2 cellular contexts compared by ENCODE assay signal in the genomic region with DNA sequence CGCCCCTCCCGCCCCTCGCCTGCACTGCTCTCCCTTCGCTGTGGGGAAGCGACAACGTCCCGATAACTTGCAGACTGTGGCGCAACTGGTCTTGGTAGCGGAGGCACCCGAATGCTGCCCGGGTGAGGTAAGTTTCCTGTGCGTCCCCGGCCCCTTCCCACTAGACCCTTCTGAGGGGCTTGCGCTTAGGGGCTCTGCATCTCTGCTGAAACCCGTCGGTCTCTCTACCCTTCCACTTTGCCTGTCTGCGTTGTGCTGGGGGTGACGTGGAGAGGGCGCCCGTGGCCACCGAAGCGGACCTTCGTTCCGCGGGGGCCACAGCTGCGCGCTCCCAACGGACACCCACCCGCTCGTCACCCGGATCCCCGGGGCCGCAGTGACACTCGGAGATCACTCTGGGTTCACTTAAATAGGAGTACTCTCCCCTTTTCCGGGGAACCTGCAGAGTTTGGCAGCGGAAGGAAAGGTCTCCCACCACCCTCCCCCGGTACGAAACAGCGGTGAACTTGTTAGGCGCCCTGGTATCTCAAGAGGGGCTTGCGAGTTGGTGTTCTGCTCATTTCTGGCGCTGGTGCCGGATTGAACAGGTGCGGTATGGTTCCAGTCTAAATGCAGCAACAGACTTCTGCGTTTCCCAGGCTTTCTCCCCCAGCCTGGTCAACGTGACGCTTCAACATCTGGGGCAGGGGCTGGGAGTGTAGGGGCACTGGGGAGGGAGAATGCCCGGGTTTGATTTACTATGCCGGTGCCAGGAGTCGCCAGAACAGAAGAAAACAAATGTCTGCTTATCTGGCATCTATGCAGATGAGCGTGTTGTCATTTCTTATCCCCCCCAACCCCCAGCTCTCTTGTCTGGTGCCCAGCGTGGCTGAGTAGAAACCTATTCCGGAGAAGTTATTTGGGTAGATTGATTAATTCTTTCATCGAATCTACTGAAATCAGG.
TF ChIP-seq lines count a peak whose summit lies in the region.

No MANE protein-coding gene starts in this region.

TF ChIP-seq in HEK293, 187 proteins besides CTCF, POLR2A, EP300 and RAD21 (continued from another document and continues in another):
- TF ChIP-seq, protein P1, sequence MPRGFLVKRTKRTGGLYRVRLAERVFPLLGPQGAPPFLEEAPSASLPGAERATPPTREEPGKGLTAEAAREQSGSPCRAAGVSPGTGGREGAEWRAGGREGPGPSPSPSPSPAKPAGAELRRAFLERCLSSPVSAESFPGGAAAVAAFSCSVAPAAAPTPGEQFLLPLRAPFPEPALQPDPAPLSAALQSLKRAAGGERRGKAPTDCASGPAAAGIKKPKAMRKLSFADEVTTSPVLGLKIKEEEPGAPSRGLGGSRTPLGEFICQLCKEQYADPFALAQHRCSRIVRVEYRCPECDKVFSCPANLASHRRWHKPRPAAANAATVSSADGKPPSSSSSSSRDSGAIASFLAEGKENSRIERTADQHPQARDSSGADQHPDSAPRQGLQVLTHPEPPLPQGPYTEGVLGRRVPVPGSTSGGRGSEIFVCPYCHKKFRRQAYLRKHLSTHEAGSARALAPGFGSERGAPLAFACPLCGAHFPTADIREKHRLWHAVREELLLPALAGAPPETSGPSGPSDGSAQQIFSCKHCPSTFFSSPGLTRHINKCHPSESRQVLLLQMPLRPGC (tag by site-specific recombination; IDR thresholded peaks at IDR 0.05) = no peak
- no peak for TF ChIP-seq MYNN (tag by site-specific recombination; IDR thresholded peaks at IDR 0.05; ENCODE audit: borderline replicate concordance)
- TF ChIP-seq ZNF394 (tag by site-specific recombination; IDR thresholded peaks at IDR 0.05; ENCODE audit: borderline replicate concordance) = no peak
- TF ChIP-seq, protein P2, sequence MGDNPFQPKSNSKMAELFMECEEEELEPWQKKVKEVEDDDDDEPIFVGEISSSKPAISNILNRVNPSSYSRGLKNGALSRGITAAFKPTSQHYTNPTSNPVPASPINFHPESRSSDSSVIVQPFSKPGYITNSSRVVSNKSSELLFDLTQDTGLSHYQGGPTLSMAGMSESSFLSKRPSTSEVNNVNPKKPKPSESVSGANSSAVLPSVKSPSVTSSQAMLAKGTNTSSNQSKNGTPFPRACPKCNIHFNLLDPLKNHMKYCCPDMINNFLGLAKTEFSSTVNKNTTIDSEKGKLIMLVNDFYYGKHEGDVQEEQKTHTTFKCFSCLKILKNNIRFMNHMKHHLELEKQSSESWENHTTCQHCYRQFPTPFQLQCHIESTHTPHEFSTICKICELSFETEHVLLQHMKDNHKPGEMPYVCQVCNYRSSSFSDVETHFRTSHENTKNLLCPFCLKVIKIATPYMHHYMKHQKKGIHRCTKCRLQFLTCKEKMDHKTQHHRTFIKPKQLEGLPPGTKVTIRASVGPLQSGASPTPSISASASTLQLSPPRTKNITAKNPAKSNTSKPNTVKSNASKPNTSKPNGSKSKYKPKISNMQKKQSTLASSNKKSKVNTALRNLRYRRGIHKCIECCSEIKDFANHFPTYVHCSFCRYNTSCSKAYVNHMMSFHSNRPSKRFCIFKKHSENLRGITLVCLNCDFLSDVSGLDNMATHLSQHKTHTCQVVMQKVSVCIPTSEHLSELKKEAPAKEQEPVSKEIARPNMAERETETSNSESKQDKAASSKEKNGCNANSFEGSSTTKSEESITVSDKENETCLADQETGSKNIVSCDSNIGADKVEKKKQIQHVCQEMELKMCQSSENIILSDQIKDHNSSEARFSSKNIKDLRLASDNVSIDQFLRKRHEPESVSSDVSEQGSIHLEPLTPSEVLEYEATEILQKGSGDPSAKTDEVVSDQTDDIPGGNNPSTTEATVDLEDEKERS (tag by site-specific recombination; IDR thresholded peaks at IDR 0.05) = no peak
- TF ChIP-seq ZNF423 (tag by site-specific recombination; IDR thresholded peaks at IDR 0.05) = no peak
- TF ChIP-seq ZNF341 (tag by site-specific recombination; IDR thresholded peaks at IDR 0.05; ENCODE audit: low read depth) = 0 out of 2 replicates have a peak, but pooled peaks have one; percentile 29
- no peak for TF ChIP-seq ZNF138 (tag by site-specific recombination; IDR thresholded peaks at IDR 0.05; ENCODE audit: borderline replicate concordance)
- peak; percentile 11; the same call in 1 of the 2 replicates for TF ChIP-seq SP3 (tag by site-specific recombination; IDR thresholded peaks at IDR 0.05)
- TF ChIP-seq BCL11A (tag by site-specific recombination; IDR thresholded peaks at IDR 0.05; ENCODE audit: low read depth) = no peak
- no peak for TF ChIP-seq ZFHX2 (tag by site-specific recombination; conservative IDR thresholded peaks at IDR 0.05)
- no peak for TF ChIP-seq ZBTB8A (tag by site-specific recombination; IDR thresholded peaks at IDR 0.05)
- TF ChIP-seq, protein P3, sequence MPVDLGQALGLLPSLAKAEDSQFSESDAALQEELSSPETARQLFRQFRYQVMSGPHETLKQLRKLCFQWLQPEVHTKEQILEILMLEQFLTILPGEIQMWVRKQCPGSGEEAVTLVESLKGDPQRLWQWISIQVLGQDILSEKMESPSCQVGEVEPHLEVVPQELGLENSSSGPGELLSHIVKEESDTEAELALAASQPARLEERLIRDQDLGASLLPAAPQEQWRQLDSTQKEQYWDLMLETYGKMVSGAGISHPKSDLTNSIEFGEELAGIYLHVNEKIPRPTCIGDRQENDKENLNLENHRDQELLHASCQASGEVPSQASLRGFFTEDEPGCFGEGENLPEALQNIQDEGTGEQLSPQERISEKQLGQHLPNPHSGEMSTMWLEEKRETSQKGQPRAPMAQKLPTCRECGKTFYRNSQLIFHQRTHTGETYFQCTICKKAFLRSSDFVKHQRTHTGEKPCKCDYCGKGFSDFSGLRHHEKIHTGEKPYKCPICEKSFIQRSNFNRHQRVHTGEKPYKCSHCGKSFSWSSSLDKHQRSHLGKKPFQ (tag by site-specific recombination; IDR thresholded peaks at IDR 0.05) = no peak
- TF ChIP-seq, protein P4, sequence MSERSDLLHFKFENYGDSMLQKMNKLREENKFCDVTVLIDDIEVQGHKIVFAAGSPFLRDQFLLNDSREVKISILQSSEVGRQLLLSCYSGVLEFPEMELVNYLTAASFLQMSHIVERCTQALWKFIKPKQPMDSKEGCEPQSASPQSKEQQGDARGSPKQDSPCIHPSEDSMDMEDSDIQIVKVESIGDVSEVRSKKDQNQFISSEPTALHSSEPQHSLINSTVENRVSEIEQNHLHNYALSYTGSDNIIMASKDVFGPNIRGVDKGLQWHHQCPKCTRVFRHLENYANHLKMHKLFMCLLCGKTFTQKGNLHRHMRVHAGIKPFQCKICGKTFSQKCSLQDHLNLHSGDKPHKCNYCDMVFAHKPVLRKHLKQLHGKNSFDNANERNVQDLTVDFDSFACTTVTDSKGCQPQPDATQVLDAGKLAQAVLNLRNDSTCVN (tag by site-specific recombination; optimal IDR thresholded peaks at IDR 0.05) = peak; percentile 61
- no peak for TF ChIP-seq IKZF3 (tag by site-specific recombination; IDR thresholded peaks at IDR 0.05)
- TF ChIP-seq ZEB2 (tag by site-specific recombination; IDR thresholded peaks at IDR 0.05) = 0 out of 2 replicates have a peak, but pooled peaks have one; percentile 39
- TF ChIP-seq ZNF501 (tag by site-specific recombination; IDR thresholded peaks at IDR 0.05) = no peak
- no peak for TF ChIP-seq ZNF133 (tag by site-specific recombination; IDR thresholded peaks at IDR 0.05)
- TF ChIP-seq, protein P5, sequence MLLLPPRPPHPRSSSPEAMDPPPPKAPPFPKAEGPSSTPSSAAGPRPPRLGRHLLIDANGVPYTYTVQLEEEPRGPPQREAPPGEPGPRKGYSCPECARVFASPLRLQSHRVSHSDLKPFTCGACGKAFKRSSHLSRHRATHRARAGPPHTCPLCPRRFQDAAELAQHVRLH (tag by site-specific recombination; IDR thresholded peaks at IDR 0.05) = no peak
- no peak for TF ChIP-seq ZNF654 (tag by site-specific recombination; IDR thresholded peaks at IDR 0.05; ENCODE audit: low read depth)
- TF ChIP-seq ZBTB20 (tag by site-specific recombination; IDR thresholded peaks at IDR 0.05) = peak; percentile 56; the same call in 1 of the 2 replicates
- TF ChIP-seq KLF1 (tag by site-specific recombination; IDR thresholded peaks at IDR 0.05) = no peak
- no peak for TF ChIP-seq ZNF404 (tag by site-specific recombination; IDR thresholded peaks at IDR 0.05)
- no peak for TF ChIP-seq ZNF248 (tag by site-specific recombination; IDR thresholded peaks at IDR 0.05)

TF ChIP-seq in HepG2, 621 proteins besides CTCF, POLR2A, EP300 and RAD21 (continued from another document and continues in another):
- TF ChIP-seq, protein P6, sequence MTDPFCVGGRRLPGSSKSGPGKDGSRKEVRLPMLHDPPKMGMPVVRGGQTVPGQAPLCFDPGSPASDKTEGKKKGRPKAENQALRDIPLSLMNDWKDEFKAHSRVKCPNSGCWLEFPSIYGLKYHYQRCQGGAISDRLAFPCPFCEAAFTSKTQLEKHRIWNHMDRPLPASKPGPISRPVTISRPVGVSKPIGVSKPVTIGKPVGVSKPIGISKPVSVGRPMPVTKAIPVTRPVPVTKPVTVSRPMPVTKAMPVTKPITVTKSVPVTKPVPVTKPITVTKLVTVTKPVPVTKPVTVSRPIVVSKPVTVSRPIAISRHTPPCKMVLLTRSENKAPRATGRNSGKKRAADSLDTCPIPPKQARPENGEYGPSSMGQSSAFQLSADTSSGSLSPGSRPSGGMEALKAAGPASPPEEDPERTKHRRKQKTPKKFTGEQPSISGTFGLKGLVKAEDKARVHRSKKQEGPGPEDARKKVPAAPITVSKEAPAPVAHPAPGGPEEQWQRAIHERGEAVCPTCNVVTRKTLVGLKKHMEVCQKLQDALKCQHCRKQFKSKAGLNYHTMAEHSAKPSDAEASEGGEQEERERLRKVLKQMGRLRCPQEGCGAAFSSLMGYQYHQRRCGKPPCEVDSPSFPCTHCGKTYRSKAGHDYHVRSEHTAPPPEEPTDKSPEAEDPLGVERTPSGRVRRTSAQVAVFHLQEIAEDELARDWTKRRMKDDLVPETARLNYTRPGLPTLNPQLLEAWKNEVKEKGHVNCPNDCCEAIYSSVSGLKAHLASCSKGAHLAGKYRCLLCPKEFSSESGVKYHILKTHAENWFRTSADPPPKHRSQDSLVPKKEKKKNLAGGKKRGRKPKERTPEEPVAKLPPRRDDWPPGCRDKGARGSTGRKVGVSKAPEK (CRISPR knock-in tag; IDR thresholded peaks at IDR 0.05; ENCODE audit: borderline replicate concordance) = peak; percentile 48; the same call in 1 of the 2 replicates
- peak; percentile 64 for TF ChIP-seq KAT7 (CRISPR knock-in tag; IDR thresholded peaks at IDR 0.05; ENCODE audit: borderline replicate concordance)
- TF ChIP-seq HOXA5 (CRISPR knock-in tag; IDR thresholded peaks at IDR 0.05) = peak; percentile 46; the same call in 1 of the 2 replicates
- TF ChIP-seq, protein P7, sequence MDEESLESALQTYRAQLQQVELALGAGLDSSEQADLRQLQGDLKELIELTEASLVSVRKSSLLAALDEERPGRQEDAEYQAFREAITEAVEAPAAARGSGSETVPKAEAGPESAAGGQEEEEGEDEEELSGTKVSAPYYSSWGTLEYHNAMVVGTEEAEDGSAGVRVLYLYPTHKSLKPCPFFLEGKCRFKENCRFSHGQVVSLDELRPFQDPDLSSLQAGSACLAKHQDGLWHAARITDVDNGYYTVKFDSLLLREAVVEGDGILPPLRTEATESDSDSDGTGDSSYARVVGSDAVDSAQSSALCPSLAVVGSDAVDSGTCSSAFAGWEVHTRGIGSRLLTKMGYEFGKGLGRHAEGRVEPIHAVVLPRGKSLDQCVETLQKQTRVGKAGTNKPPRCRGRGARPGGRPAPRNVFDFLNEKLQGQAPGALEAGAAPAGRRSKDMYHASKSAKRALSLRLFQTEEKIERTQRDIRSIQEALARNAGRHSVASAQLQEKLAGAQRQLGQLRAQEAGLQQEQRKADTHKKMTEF (CRISPR knock-in tag; IDR thresholded peaks at IDR 0.05) = peak; percentile 52; the same call in 1 of the 2 replicates
- TF ChIP-seq ZMYM4 (CRISPR knock-in tag; IDR thresholded peaks at IDR 0.05) = peak; percentile 26; the same call in 1 of the 2 replicates
- peak; percentile 36; the same call in 1 of the 2 replicates for TF ChIP-seq ZNF777 (CRISPR knock-in tag; IDR thresholded peaks at IDR 0.05)
- no peak for TF ChIP-seq RFXANK (CRISPR knock-in tag; IDR thresholded peaks at IDR 0.05)
- TF ChIP-seq NFE2 (CRISPR knock-in tag; IDR thresholded peaks at IDR 0.05) = no peak
- TF ChIP-seq, protein P8, sequence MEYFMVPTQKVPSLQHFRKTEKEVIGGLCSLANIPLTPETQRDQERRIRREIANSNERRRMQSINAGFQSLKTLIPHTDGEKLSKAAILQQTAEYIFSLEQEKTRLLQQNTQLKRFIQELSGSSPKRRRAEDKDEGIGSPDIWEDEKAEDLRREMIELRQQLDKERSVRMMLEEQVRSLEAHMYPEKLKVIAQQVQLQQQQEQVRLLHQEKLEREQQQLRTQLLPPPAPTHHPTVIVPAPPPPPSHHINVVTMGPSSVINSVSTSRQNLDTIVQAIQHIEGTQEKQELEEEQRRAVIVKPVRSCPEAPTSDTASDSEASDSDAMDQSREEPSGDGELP (IDR thresholded peaks at IDR 0.05; ENCODE audit: borderline replicate concordance, low read depth) = 0 out of 2 replicates have a peak, but pooled peaks have one; percentile 42
- TF ChIP-seq KMT2A (CRISPR knock-in tag; IDR thresholded peaks at IDR 0.05) = peak; percentile 43; the same call in 1 of the 2 replicates
- peak; percentile 15; the same call in 1 of the 2 replicates for TF ChIP-seq HNF4A (CRISPR knock-in tag; IDR thresholded peaks at IDR 0.05)
- TF ChIP-seq ZNF746 (CRISPR knock-in tag; IDR thresholded peaks at IDR 0.05) = 0 out of 2 replicates have a peak, but pooled peaks have one; percentile 12
- TF ChIP-seq ZSCAN29 (CRISPR knock-in tag; conservative IDR thresholded peaks at IDR 0.05) = peak; percentile 46; the same call in 1 of the 2 replicates
- TF ChIP-seq, protein P9, sequence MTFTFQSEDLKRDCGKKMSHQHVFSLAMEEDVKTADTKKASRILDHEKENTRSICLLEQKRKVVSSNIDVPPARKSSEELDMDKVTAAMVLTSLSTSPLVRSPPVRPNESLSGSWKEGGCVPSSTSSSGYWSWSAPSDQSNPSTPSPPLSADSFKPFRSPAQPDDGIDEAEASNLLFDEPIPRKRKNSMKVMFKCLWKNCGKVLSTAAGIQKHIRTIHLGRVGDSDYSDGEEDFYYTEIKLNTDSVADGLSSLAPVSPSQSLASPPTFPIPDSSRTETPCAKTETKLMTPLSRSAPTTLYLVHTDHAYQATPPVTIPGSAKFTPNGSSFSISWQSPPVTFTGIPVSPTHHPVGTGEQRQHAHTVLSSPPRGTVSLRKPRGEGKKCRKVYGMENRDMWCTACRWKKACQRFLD (CRISPR knock-in tag; IDR thresholded peaks at IDR 0.05; ENCODE audit: borderline replicate concordance) = 0 out of 2 replicates have a peak, but pooled peaks have one; percentile 39
- TF ChIP-seq, protein P10, sequence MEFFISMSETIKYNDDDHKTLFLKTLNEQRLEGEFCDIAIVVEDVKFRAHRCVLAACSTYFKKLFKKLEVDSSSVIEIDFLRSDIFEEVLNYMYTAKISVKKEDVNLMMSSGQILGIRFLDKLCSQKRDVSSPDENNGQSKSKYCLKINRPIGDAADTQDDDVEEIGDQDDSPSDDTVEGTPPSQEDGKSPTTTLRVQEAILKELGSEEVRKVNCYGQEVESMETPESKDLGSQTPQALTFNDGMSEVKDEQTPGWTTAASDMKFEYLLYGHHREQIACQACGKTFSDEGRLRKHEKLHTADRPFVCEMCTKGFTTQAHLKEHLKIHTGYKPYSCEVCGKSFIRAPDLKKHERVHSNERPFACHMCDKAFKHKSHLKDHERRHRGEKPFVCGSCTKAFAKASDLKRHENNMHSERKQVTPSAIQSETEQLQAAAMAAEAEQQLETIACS (CRISPR knock-in tag; IDR thresholded peaks at IDR 0.05) = 0 out of 2 replicates have a peak, but pooled peaks have one; percentile 50
- TF ChIP-seq, protein P11, sequence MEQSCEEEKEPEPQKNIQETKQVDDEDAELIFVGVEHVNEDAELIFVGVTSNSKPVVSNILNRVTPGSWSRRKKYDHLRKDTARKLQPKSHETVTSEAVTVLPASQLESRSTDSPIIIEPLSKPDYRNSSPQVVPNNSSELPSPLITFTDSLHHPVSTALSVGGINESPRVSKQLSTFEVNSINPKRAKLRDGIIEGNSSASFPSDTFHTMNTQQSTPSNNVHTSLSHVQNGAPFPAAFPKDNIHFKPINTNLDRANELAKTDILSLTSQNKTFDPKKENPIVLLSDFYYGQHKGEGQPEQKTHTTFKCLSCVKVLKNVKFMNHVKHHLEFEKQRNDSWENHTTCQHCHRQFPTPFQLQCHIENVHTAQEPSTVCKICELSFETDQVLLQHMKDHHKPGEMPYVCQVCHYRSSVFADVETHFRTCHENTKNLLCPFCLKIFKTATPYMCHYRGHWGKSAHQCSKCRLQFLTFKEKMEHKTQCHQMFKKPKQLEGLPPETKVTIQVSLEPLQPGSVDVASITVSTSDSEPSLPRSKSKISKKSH (CRISPR knock-in tag; IDR thresholded peaks at IDR 0.05; ENCODE audit: borderline replicate concordance) = 0 out of 2 replicates have a peak, but pooled peaks have one; percentile 18
